19 cellular contexts compared by ENCODE assay signal in the genomic region with DNA sequence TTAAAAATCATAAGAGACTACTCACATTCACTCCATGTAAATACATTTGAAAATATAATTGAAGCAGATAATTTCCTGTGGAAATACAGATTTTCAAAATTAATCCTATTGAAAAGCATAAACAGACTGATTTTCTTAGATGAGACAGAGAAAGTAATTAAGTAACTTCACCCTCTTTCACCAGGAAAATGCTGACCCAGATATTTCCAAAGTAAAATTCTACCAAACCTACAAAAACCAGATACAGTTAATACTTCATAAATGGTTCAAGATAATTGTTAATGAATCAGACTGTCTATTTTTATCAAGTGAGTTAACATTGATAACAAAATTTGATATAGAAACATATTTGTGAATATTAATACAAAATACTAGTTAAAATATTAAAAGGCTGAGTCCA.
DNase-seq lines count a peak whose midpoint lies in the region; ATAC-seq, FAIRE-seq and TF ChIP-seq lines count a peak whose summit lies in the region.
"Had no signal": no experiment of that assay in that cellular context is flagged by ENCODE, and none has a peak within 500 bp of the region (broad histone marks: within the 10 kb centered on the region; RNA-seq: fewer than 3 reads in every experiment).

No MANE protein-coding gene starts in this region.

- no peaks in the 10 kb centered on the region for H3K36me3 ChIP-seq in HepG2 (replicated peaks in 1 of 2; ENCODE audit: control insufficient read depth in 1 of 2, insufficient read depth in 2 of 2, low read length in 2 of 2)
- no peaks in the 10 kb centered on the region for H3K36me3 ChIP-seq in right lobe of liver
- no peaks in the 10 kb centered on the region for H3K36me3 ChIP-seq in K562 (ENCODE audit: control insufficient read depth, insufficient read depth, low read length)
- no peaks in the 10 kb centered on the region for H3K36me3 ChIP-seq in left lung
- H3K36me3 ChIP-seq: BE2C, BLaER1 had no signal

- H3K4me1 ChIP-seq in HepG2 (ENCODE audit: insufficient read depth, low read length), result no peaks in the 10 kb centered on the region
- no peaks in the 10 kb centered on the region for H3K4me1 ChIP-seq in right lobe of liver
- no peaks in the 10 kb centered on the region for H3K4me1 ChIP-seq in K562 (replicated peaks in 1 of 2; ENCODE audit: control insufficient read depth in 2 of 2, insufficient read depth in 2 of 2, low read length in 2 of 2)
- no peaks in the 10 kb centered on the region for H3K4me1 ChIP-seq in left lung
- H3K4me1 ChIP-seq: BE2C had no signal

- TF ChIP-seq POLR2A in HepG2 (IDR thresholded peaks at IDR 0.05; ENCODE audit: insufficient read depth in 1 of 2, low read depth in 2 of 2, low read length in 2 of 2), result no peak
- TF ChIP-seq POLR2A in right lobe of liver (IDR thresholded peaks at IDR 0.05), result no peak
- no peak for TF ChIP-seq POLR2A in K562 (conservative IDR thresholded peaks at IDR 0.05)

- H3K79me2 ChIP-seq in HepG2 (ENCODE audit: insufficient read depth, low read length) (no peaks in the 10 kb centered on the region), K562 (ENCODE audit: control insufficient read depth, insufficient read depth, low read length) (no peaks in the 10 kb centered on the region)

- no peak for DNase-seq in HepG2 (ENCODE audit: low spot score)
- DNase-seq in right lobe of liver, result no peak
- no peak for DNase-seq in K562 (ENCODE audit: extremely low read depth in 1 of 4, low spot score in 3 of 4)
- DNase-seq in left lung, result no peak
- no peak for DNase-seq in NCI-H146 (lab: John Stamatoyannopoulos, UW)
- DNase-seq: BE2C; C1 segment of cervical spinal cord; Calu3; CD4-positive, alpha-beta memory T cell; CD4-positive, CD25-positive, alpha-beta regulatory T cell; CD8-positive, alpha-beta memory T cell; COR-L47; DMS79 treated with DMSO at 0.1 percent for 48 hours; GF-D8 had no signal

- H3K9me1 ChIP-seq in K562 (ENCODE audit: control insufficient read depth, insufficient read depth, low read length), result no peaks in the 10 kb centered on the region

- no peak for TF ChIP-seq CTCF in HepG2 (CRISPR knock-in tag; IDR thresholded peaks at IDR 0.05)
- TF ChIP-seq CTCF in right lobe of liver (IDR thresholded peaks at IDR 0.05), result no peak
- TF ChIP-seq CTCF in K562 (IDR thresholded peaks at IDR 0.05 in 2 of 3, conservative IDR thresholded peaks at IDR 0.05 in 1 of 3; ENCODE audit: insufficient read depth in 2 of 3, low read depth in 1 of 3, low read length in 3 of 3), result no peak
- no peak for TF ChIP-seq CTCF in left lung (IDR thresholded peaks at IDR 0.05)

- no peaks in the 10 kb centered on the region for H4K20me1 ChIP-seq in HepG2 (ENCODE audit: insufficient read depth, low read length)
- no peaks in the 10 kb centered on the region for H4K20me1 ChIP-seq in K562 (replicated peaks; ENCODE audit: control insufficient read depth, insufficient read depth, low read length)
- H4K20me1 ChIP-seq: BLaER1 had no signal

- no peaks in the 10 kb centered on the region for H3K9me3 ChIP-seq in HepG2 (ENCODE audit: low read length)
- H3K9me3 ChIP-seq in right lobe of liver, result no peaks in the 10 kb centered on the region
- no peaks in the 10 kb centered on the region for H3K9me3 ChIP-seq in K562 (replicated peaks; ENCODE audit: control insufficient read depth, insufficient read depth, low read depth, low read length)
- no peaks in the 10 kb centered on the region for H3K9me3 ChIP-seq in left lung
- H3K9me3 ChIP-seq: BE2C, BLaER1 had no signal

- intact Hi-C loops in HepG2 (cut with micrococcal nuclease; ENCODE audit: unreplicated experiment) (no loop called here), right lobe of liver (cut with DNase I) (no loop called here), K562 (cut with micrococcal nuclease) (no loop called here), left lung (cut with DNase I) (no loop called here)

- no TSS peak for BruUV-seq in HepG2 (replicated peaks; lab: Mats Ljungman, UMichigan)
- no TSS peak for BruUV-seq in K562 (replicated peaks; lab: Mats Ljungman, UMichigan)

- no peaks in the 10 kb centered on the region for H3K27me3 ChIP-seq in HepG2 (ENCODE audit: control insufficient read depth in 1 of 2, insufficient read depth in 2 of 2, low read length in 2 of 2)
- no peaks in the 10 kb centered on the region for H3K27me3 ChIP-seq in right lobe of liver
- no peaks in the 10 kb centered on the region for H3K27me3 ChIP-seq in K562 (ENCODE audit: control insufficient read depth in 2 of 2, insufficient read depth in 2 of 2, low read length in 2 of 2)
- no peaks in the 10 kb centered on the region for H3K27me3 ChIP-seq in left lung
- H3K27me3 ChIP-seq: BE2C, BLaER1 had no signal

- CTCF ChIA-PET in HepG2 (lab: Yijun Ruan, JAX; ENCODE audit: low intra/inter-chr PET ratio, low total read pairs), result no interaction called here
- CTCF ChIA-PET in K562 (lab: Yijun Ruan, JAX; ENCODE audit: low intra/inter-chr PET ratio), result no interaction called here

- in situ Hi-C loops in HepG2 (cut with HindIII; ENCODE audit: extremely low pct_ligation_motif_present, low pct_unique_long_range_greater_than_20kb), result no loop called here
- in situ Hi-C loops in K562 (cut with MboI), result no loop called here

- TF ChIP-seq RAD21 in HepG2 (CRISPR knock-in tag; IDR thresholded peaks at IDR 0.05), result no peak
- TF ChIP-seq RAD21 in K562 (CRISPR knock-in tag; conservative IDR thresholded peaks at IDR 0.05 in 1 of 2, IDR thresholded peaks at IDR 0.05 in 1 of 2), result no peak

- H3K4me2 ChIP-seq in HepG2 (ENCODE audit: low read depth, low read length) (no peak overlapping the region), K562 (ENCODE audit: insufficient read depth, low read length) (no peak overlapping the region)
- H3K4me2 ChIP-seq: BLaER1 had no signal

- POLR2A ChIA-PET in HepG2 (lab: Yijun Ruan, JAX) (no interaction called here), K562 (lab: Yijun Ruan, JAX) (no interaction called here)

- no peak for ATAC-seq in HepG2
- ATAC-seq in right lobe of liver, result no peak
- no peak for ATAC-seq in K562
- no peak for ATAC-seq in left lung

- H2AFZ ChIP-seq in HepG2 (ENCODE audit: low read length) (no peak overlapping the region), K562 (ENCODE audit: low read depth, low read length) (no peak overlapping the region)

- H3K9ac ChIP-seq in HepG2 (ENCODE audit: insufficient read depth, low read depth, low read length) (no peak overlapping the region), K562 (ENCODE audit: insufficient read depth in 1 of 2, low read depth in 2 of 2, low read length in 2 of 2) (no peak overlapping the region)
- H3K9ac ChIP-seq: BLaER1 had no signal

- no peak overlapping the region for H3K4me3 ChIP-seq in HepG2 (replicated peaks in 1 of 3; ENCODE audit: insufficient read depth in 1 of 3, low read depth in 2 of 3, low read length in 3 of 3)
- H3K4me3 ChIP-seq in right lobe of liver, result no peak overlapping the region
- no peak overlapping the region for H3K4me3 ChIP-seq in K562
- no peak overlapping the region for H3K4me3 ChIP-seq in left lung
- H3K4me3 ChIP-seq: BLaER1 had no signal

- TF ChIP-seq EP300 in HepG2 (IDR thresholded peaks at IDR 0.05; ENCODE audit: low read depth in 2 of 2, low read length in 2 of 2) (no peak), HepG2 (CRISPR knock-in tag; IDR thresholded peaks at IDR 0.05; ENCODE audit: borderline replicate concordance) (no peak), K562 (IDR thresholded peaks at IDR 0.05; ENCODE audit: low read length) (no peak)

- H3K27ac ChIP-seq in HepG2 (ENCODE audit: extremely low read length, insufficient read depth, low read length) (no peak overlapping the region), right lobe of liver (no peak overlapping the region), K562 (ENCODE audit: extremely low read depth, low read depth, low read length) (no peak overlapping the region), left lung (no peak overlapping the region)
- H3K27ac ChIP-seq: 22Rv1, BLaER1 had no signal

- FAIRE-seq in HepG2 (lab: Jason Lieb, UNC), result no peak
- FAIRE-seq in K562 (lab: Jason Lieb, UNC), result no peak
- FAIRE-seq: D721Med, GM12891, GM19239 had no signal

TF ChIP-seq in HepG2, 621 proteins besides CTCF, POLR2A, EP300 and RAD21:
- TF ChIP-seq MAFF (IDR thresholded peaks at IDR 0.05; ENCODE audit: low read depth, low read length) (peak; percentile 66), ZFX (CRISPR knock-in tag; IDR thresholded peaks at IDR 0.05; ENCODE audit: low read depth) (no peak), MAFK (conservative IDR thresholded peaks at IDR 0.05 in 1 of 2, IDR thresholded peaks at IDR 0.05 in 1 of 2; ENCODE audit: low read length in 2 of 2) (peak; percentile 61 to 79), XBP1 (CRISPR knock-in tag; IDR thresholded peaks at IDR 0.05) (no peak)
- TF ChIP-seq, protein P1, sequence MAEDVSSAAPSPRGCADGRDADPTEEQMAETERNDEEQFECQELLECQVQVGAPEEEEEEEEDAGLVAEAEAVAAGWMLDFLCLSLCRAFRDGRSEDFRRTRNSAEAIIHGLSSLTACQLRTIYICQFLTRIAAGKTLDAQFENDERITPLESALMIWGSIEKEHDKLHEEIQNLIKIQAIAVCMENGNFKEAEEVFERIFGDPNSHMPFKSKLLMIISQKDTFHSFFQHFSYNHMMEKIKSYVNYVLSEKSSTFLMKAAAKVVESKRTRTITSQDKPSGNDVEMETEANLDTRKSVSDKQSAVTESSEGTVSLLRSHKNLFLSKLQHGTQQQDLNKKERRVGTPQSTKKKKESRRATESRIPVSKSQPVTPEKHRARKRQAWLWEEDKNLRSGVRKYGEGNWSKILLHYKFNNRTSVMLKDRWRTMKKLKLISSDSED (CRISPR knock-in tag; IDR thresholded peaks at IDR 0.05), result no peak

TF ChIP-seq in K562, 482 proteins besides CTCF, POLR2A, EP300 and RAD21:
- TF ChIP-seq BHLHE40 (IDR thresholded peaks at IDR 0.05; ENCODE audit: low read length), result no peak
- peak; percentile 22; the same call in 1 of the 2 replicates for TF ChIP-seq ZNF316 (IDR thresholded peaks at IDR 0.05)
TF ChIP-seq in K562: peak in this region for 1.
